Comparison of ENCODE assay signal across 19 cellular contexts in genomic region chr16:4412159-4412558, GRCh38. TPM values are rescaled to one million over a fixed set of nuclear protein-coding genes. Genes with fewer than 3 reads are reported as not detected.
A peak's percentile ranks its signal among the peaks of the same experiment; 100 is the strongest.
DNase-seq lines count a peak whose midpoint lies in the region; ATAC-seq and TF ChIP-seq lines count a peak whose summit lies in the region.
"Had no signal": no experiment of that assay in that cellular context is flagged by ENCODE, and none has a peak within 500 bp of the region (broad histone marks: within the 10 kb centered on the region; RNA-seq: fewer than 3 reads in every experiment).

No MANE protein-coding gene starts in this region.

- TF ChIP-seq CTCF in brain (conservative IDR thresholded peaks at IDR 0.05) (no peak), transverse colon (IDR thresholded peaks at IDR 0.05) (no peak)

- in situ Hi-C loops in transverse colon (cut with MboI; ENCODE audit: low pct_ligation_motif_present in 1 of 4, low pct_unique_long_range_greater_than_20kb in 1 of 4, low sequenced_read_pairs in 3 of 4), result loop anchor here in 1 of 4 donors (10.0 kb wide), 1 partner anchor 57 kb away; the partner anchor contains the start of gene PAM16

- WGBS in transverse colon (ENCODE audit: low coverage in 1 of 2), 2 donors, result 90% methylated on average over 8 of the region's 8 CpGs; no CpG with 5 or more reads in 1 of the 2 donors

- H3K27ac ChIP-seq in transverse colon, result peak overlapping the region; percentile 50 to 66 (median 60)
- H3K27ac ChIP-seq: SK-N-MC had no signal

- H3K27me3 Mint-ChIP-seq in activated naive CD4-positive, alpha-beta T cell treated with anti-CD3 and anti-CD28 coated beads, Interleukin-2, amount 10 ng/mL, durations not matched to agents 7 days and 5 days, result no peaks in the 10 kb centered on the region
- H3K27me3 Mint-ChIP-seq in brain, result no peaks in the 10 kb centered on the region
- no peaks in the 10 kb centered on the region for H3K27me3 Mint-ChIP-seq in naive thymus-derived CD8-positive, alpha-beta T cell
- H3K27me3 Mint-ChIP-seq: activated naive CD8-positive, alpha-beta T cell treated with anti-CD3 and anti-CD28 coated beads, Interleukin-2, amount 10 ng/mL, durations not matched to agents 7 days and 5 days had no signal

- CTCF ChIA-PET in activated naive CD4-positive, alpha-beta T cell treated with anti-CD3 and anti-CD28 coated beads, Interleukin-2, amount 10 ng/mL, durations not matched to agents 7 days and 5 days (lab: Charles Lee), result interaction anchor here (6.5 kb wide), 1 partner anchor 8 kb away, joined by 38 read pairs; no protein-coding TSS in a partner anchor

- ATAC-seq in naive thymus-derived CD8-positive, alpha-beta T cell, result no peak
- ATAC-seq in GM18511 (IDR thresholded peaks at IDR 0.05; ENCODE audit: unreplicated experiment), result no peak

- POLR2A ChIA-PET in naive thymus-derived CD8-positive, alpha-beta T cell (lab: Charles Lee), result no interaction called here

- intact Hi-C loops in transverse colon (cut with DNase I; ENCODE audit: low total_unique reads), result no loop called here

- H3K4me1 ChIP-seq in transverse colon, result peaks cover 18 to 42% (median 26%) of the 10 kb centered on the region in 4 donors

- no peaks in the 10 kb centered on the region for H3K27me3 ChIP-seq in transverse colon
- H3K27me3 ChIP-seq: breast epithelium, MG63 had no signal

- H3K9me3 ChIP-seq in transverse colon, result no peaks in the 10 kb centered on the region
- H3K9me3 ChIP-seq: breast epithelium, MG63 had no signal

- no peak overlapping the region for H3K4me3 Mint-ChIP-seq in activated naive CD4-positive, alpha-beta T cell treated with anti-CD3 and anti-CD28 coated beads, Interleukin-2, amount 10 ng/mL, durations not matched to agents 7 days and 5 days
- H3K4me3 Mint-ChIP-seq in brain, result peak overlapping the region in 3 of 5 experiments; percentile 60 to 80 (median 66)
- H3K4me3 Mint-ChIP-seq in naive thymus-derived CD8-positive, alpha-beta T cell, result peak overlapping the region in 5 of 10 donors; percentile 8 to 99 (median 31)
- H3K4me3 Mint-ChIP-seq: activated naive CD8-positive, alpha-beta T cell treated with anti-CD3 and anti-CD28 coated beads, Interleukin-2, amount 10 ng/mL, durations not matched to agents 7 days and 5 days; CD14-positive monocyte had no signal

- TF ChIP-seq POLR2A in transverse colon (IDR thresholded peaks at IDR 0.05), result no peak

- H3K9me3 Mint-ChIP-seq in activated naive CD4-positive, alpha-beta T cell treated with anti-CD3 and anti-CD28 coated beads, Interleukin-2, amount 10 ng/mL, durations not matched to agents 7 days and 5 days, result no peaks in the 10 kb centered on the region
- no peaks in the 10 kb centered on the region for H3K9me3 Mint-ChIP-seq in brain
- peaks cover 0 to 2% (median 0%) of the 10 kb centered on the region in 9 donors for H3K9me3 Mint-ChIP-seq in naive thymus-derived CD8-positive, alpha-beta T cell
- H3K9me3 Mint-ChIP-seq: activated naive CD8-positive, alpha-beta T cell treated with anti-CD3 and anti-CD28 coated beads, Interleukin-2, amount 10 ng/mL, durations not matched to agents 7 days and 5 days; CD14-positive monocyte had no signal

- H3K4me1 Mint-ChIP-seq in activated naive CD4-positive, alpha-beta T cell treated with anti-CD3 and anti-CD28 coated beads, Interleukin-2, amount 10 ng/mL, durations not matched to agents 7 days and 5 days, result peaks cover 54% of the 10 kb centered on the region
- peaks cover 52% of the 10 kb centered on the region for H3K4me1 Mint-ChIP-seq in brain
- peaks cover 23 to 64% (median 43%) of the 10 kb centered on the region in 4 donors for H3K4me1 Mint-ChIP-seq in naive thymus-derived CD8-positive, alpha-beta T cell

- peak overlapping the region; percentile 64 for H3K27ac Mint-ChIP-seq in activated naive CD4-positive, alpha-beta T cell treated with anti-CD3 and anti-CD28 coated beads, Interleukin-2, amount 10 ng/mL, durations not matched to agents 7 days and 5 days
- peak overlapping the region in 4 of 5 experiments; percentile 41 to 97 (median 96) for H3K27ac Mint-ChIP-seq in brain
- peak overlapping the region in 8 of 10 donors; percentile 19 to 100 (median 99) for H3K27ac Mint-ChIP-seq in naive thymus-derived CD8-positive, alpha-beta T cell
- H3K27ac Mint-ChIP-seq: activated naive CD8-positive, alpha-beta T cell treated with anti-CD3 and anti-CD28 coated beads, Interleukin-2, amount 10 ng/mL, durations not matched to agents 7 days and 5 days had no signal

- no peak for DNase-seq in activated naive CD4-positive, alpha-beta T cell treated with anti-CD3 and anti-CD28 coated beads, Interleukin-2, amount 10 ng/mL, durations not matched to agents 7 days and 5 days
- no peak for DNase-seq in activated naive CD4-positive, alpha-beta T cell treated with anti-CD3 and anti-CD28 coated beads, Interleukin-2, amount 50 U/mL, for 16 hours
- DNase-seq in naive thymus-derived CD8-positive, alpha-beta T cell, result peak in 4 of 10 donors; percentile 0 to 20 (median 20)
- DNase-seq in transverse colon (no peak), superior temporal gyrus (ENCODE audit: extremely low spot score) (no peak), NOMO-1 (lab: John Stamatoyannopoulos, UW; ENCODE audit: unreplicated experiment in 2 of 2) (no peak)
- DNase-seq: activated naive CD8-positive, alpha-beta T cell treated with anti-CD3 and anti-CD28 coated beads, Interleukin-2, amount 10 ng/mL, durations not matched to agents 7 days and 5 days; activated T-cell treated with anti-CD3 and anti-CD28 coated beads for 4 hours; effector CD4-positive, alpha-beta T cell; MG63; NCI-H226; small intestine; stimulated activated CD8-positive, alpha-beta memory T cell treated with anti-CD3 and anti-CD28 coated beads, Interleukin-4, amount 100 ng/mL, for 48 hours had no signal

- peaks cover 35% of the 10 kb centered on the region for H3K36me3 Mint-ChIP-seq in activated naive CD4-positive, alpha-beta T cell treated with anti-CD3 and anti-CD28 coated beads, Interleukin-2, amount 10 ng/mL, durations not matched to agents 7 days and 5 days
- peaks cover under 1% of the 10 kb centered on the region for H3K36me3 Mint-ChIP-seq in brain
- H3K36me3 Mint-ChIP-seq in naive thymus-derived CD8-positive, alpha-beta T cell, result peaks cover 0 to 62% (median 14%) of the 10 kb centered on the region in 3 donors

- no peak overlapping the region for H3K4me3 ChIP-seq in transverse colon
- H3K4me3 ChIP-seq: lung, MG63, SK-N-MC had no signal

- TF ChIP-seq EP300 in transverse colon (IDR thresholded peaks at IDR 0.05; ENCODE audit: low read depth), result no peak

- H3K36me3 ChIP-seq in transverse colon, result peaks cover 0 to 3% (median 0%) of the 10 kb centered on the region in 4 donors
- H3K36me3 ChIP-seq: breast epithelium had no signal

RNA-seq across cellular contexts. Expression of gene CORO7, which starts 4.2 kb away (rescaled TPM):
- polyA plus RNA-seq in brain (ENCODE audit: insufficient read depth, low read depth, low replicate concordance), result 87.6 TPM
- 100 to 1,000 TPM; 161 to 169 TPM for total RNA-seq in naive thymus-derived CD8-positive, alpha-beta T cell
- polyA plus RNA-seq in naive thymus-derived CD8-positive, alpha-beta T cell, result 10 to 100 TPM; 44.6 to 79.9 (median 45.5) TPM
- total RNA-seq in transverse colon, result 100 to 1,000 TPM in 1 of 4 donors, 10 to 100 TPM in 3; 46.8 to 330 (median 58.1) TPM

RNA-seq across cellular contexts. Expression of gene DNAJA3, which starts 13.5 kb away (rescaled TPM):
- polyA plus RNA-seq in brain (ENCODE audit: insufficient read depth, low read depth, low replicate concordance), result 43.8 TPM
- total RNA-seq in naive thymus-derived CD8-positive, alpha-beta T cell, result 10 to 100 TPM; 70.6 to 71.3 TPM
- polyA plus RNA-seq in naive thymus-derived CD8-positive, alpha-beta T cell, result 10 to 100 TPM; 43.4 to 64.8 (median 45.2) TPM
- 100 to 1,000 TPM in 1 of 4 donors, 10 to 100 TPM in 3; 49.0 to 126 (median 75.5) TPM for total RNA-seq in transverse colon

RNA-seq across cellular contexts. Expression of gene VASN, which starts 40.5 kb away (rescaled TPM):
- polyA plus RNA-seq in brain (ENCODE audit: insufficient read depth, low read depth, low replicate concordance), result 5.0 TPM
- under 1 TPM; 0.30 to 0.34 TPM for total RNA-seq in naive thymus-derived CD8-positive, alpha-beta T cell
- under 1 TPM in 1 of 3 donors, not detected in 2; 0.12 TPM for polyA plus RNA-seq in naive thymus-derived CD8-positive, alpha-beta T cell
- 10 to 100 TPM in 2 of 4 donors, 1 to 10 TPM in 2; 3.4 to 18.7 (median 9.0) TPM for total RNA-seq in transverse colon
- polyA plus RNA-seq: CD14-positive monocyte had no signal
